27 cellular contexts compared by ENCODE assay signal in the genomic region with DNA sequence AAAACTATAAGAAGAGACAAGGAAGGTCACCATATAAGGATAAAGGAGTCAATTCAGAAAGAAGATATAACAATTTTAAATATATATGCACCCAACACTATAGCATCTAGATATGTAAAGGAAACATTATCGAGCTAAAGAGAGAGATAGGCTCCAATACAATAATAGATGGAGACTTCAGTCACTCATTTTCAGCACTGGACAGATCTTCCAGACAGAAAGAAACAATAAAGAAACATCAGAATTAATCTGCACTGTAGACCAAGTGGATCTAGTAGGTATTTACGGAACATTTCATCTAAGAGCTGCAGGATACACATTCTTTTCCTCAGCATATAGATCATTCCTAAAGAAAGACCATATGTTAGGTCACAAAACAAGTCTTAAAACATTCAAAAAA.
"Had no signal": no experiment of that assay in that cellular context is flagged by ENCODE, and none has a peak within 500 bp of the region (broad histone marks: within the 10 kb centered on the region; RNA-seq: fewer than 3 reads in every experiment).

No MANE protein-coding gene starts in this region.

- FAIRE-seq: pancreas, urothelium cell line had no signal

- H3K36me3 Mint-ChIP-seq: stimulated activated effector memory CD8-positive, alpha-beta T cell treated with anti-CD3 and anti-CD28 coated beads, Interleukin-12 subunit alpha, Interleukin-12 subunit beta, amount 100 ng/mL, for 72 hours; stimulated activated naive B cell treated with anti-CD40 and anti-IgM and Interleukin-4, amounts not matched to agents 10 μg/mL and 1 μg/mL and 100 μg/mL, for 72 hours had no signal

- H3K36me3 ChIP-seq: neutrophil, pancreas, prostate gland, right lobe of liver, sigmoid colon, stomach, thoracic aorta, thyroid gland, tibial nerve, upper lobe of left lung, vagina had no signal

- ATAC-seq: natural killer cell treated with Interleukin-12 subunit alpha and Interleukin-12 subunit beta and Interleukin-15 and Interleukin-18, amount 100 ng/mL, for 72 hours; pancreas; right cardiac atrium; right lobe of liver; stimulated activated effector memory CD8-positive, alpha-beta T cell treated with anti-CD3 and anti-CD28 coated beads, Interleukin-12 subunit alpha, Interleukin-12 subunit beta, amount 100 ng/mL, for 72 hours; stimulated activated naive B cell treated with anti-CD40 and anti-IgM and Interleukin-4, amounts not matched to agents 10 μg/mL and 1 μg/mL and 100 μg/mL, for 72 hours had no signal

- H3K4me1 Mint-ChIP-seq: nephron progenitor cell; stimulated activated effector memory CD8-positive, alpha-beta T cell treated with anti-CD3 and anti-CD28 coated beads, Interleukin-12 subunit alpha, Interleukin-12 subunit beta, amount 100 ng/mL, for 72 hours; stimulated activated naive B cell treated with anti-CD40 and anti-IgM and Interleukin-4, amounts not matched to agents 10 μg/mL and 1 μg/mL and 100 μg/mL, for 72 hours had no signal

- H3K27ac ChIP-seq: neutrophil, pancreas, prostate gland, right lobe of liver, sigmoid colon, stomach, thoracic aorta, thyroid gland, tibial nerve, upper lobe of left lung, vagina had no signal

- H3K27me3 ChIP-seq: neutrophil, pancreas, right lobe of liver, sigmoid colon, stomach, thyroid gland, tibial nerve, upper lobe of left lung, vagina had no signal

- H3K4me3 Mint-ChIP-seq: natural killer cell treated with Interleukin-12 subunit alpha and Interleukin-12 subunit beta and Interleukin-15 and Interleukin-18, amount 100 ng/mL, for 72 hours; nephron progenitor cell; neural crest cell; stimulated activated effector memory CD8-positive, alpha-beta T cell treated with anti-CD3 and anti-CD28 coated beads, Interleukin-12 subunit alpha, Interleukin-12 subunit beta, amount 100 ng/mL, for 72 hours; stimulated activated naive B cell treated with anti-CD40 and anti-IgM and Interleukin-4, amounts not matched to agents 10 μg/mL and 1 μg/mL and 100 μg/mL, for 72 hours; stimulated activated naive CD8-positive, alpha-beta T cell treated with anti-CD3 and anti-CD28 coated beads, Interleukin-15, Interleukin-2, amounts not matched to agents 100 ng/mL and 50 ng/mL, for 24 hours had no signal

- H3K27me3 Mint-ChIP-seq: natural killer cell treated with Interleukin-12 subunit alpha and Interleukin-12 subunit beta and Interleukin-15 and Interleukin-18, amount 100 ng/mL, for 72 hours; stimulated activated naive B cell treated with anti-CD40 and anti-IgM and Interleukin-4, amounts not matched to agents 10 μg/mL and 1 μg/mL and 100 μg/mL, for 72 hours; stimulated activated naive CD8-positive, alpha-beta T cell treated with anti-CD3 and anti-CD28 coated beads, Interleukin-15, Interleukin-2, amounts not matched to agents 100 ng/mL and 50 ng/mL, for 24 hours had no signal

- H3K9me3 ChIP-seq: neutrophil, pancreas, prostate gland, right lobe of liver, thyroid gland, vagina had no signal

- H3K4me1 ChIP-seq: pancreas, prostate gland, right lobe of liver, sigmoid colon, stomach, thyroid gland, tibial nerve, upper lobe of left lung, vagina had no signal

- DNase-seq: nephron progenitor cell; nucleus accumbens; pancreas; right cardiac atrium; right lobe of liver; sigmoid colon; small intestine; stimulated activated CD4-positive, alpha-beta T cell treated with anti-CD3 and anti-CD28 coated beads, Interleukin-15, amount 100 ng/mL, for 24 hours; stimulated activated CD4-positive, alpha-beta T cell treated with anti-CD3 and anti-CD28 coated beads, Interleukin-2, amount 100 ng/mL, for 24 hours; stimulated activated CD4-positive, alpha-beta T cell treated with anti-CD3 and anti-CD28 coated beads, Interleukin-2, amount 100 ng/mL, for 48 hours; stimulated activated CD4-positive, alpha-beta T cell treated with anti-CD3 and anti-CD28 coated beads, Interleukin-4, amount 100 ng/mL, for 24 hours; stimulated activated naive B cell treated with anti-CD40 and anti-IgM and Interleukin-4, amounts not matched to agents 10 μg/mL and 1 μg/mL and 100 μg/mL, for 72 hours; stimulated activated naive CD4-positive, alpha-beta T cell treated with Interleukin-2 at 50 U/mL for 16 hours; stomach; thyroid gland; trophoblast cell; upper lobe of left lung had no signal

- H3K27ac Mint-ChIP-seq: natural killer cell treated with Interleukin-12 subunit alpha and Interleukin-12 subunit beta and Interleukin-15 and Interleukin-18, amount 100 ng/mL, for 72 hours; nephron progenitor cell; stimulated activated effector memory CD8-positive, alpha-beta T cell treated with anti-CD3 and anti-CD28 coated beads, Interleukin-12 subunit alpha, Interleukin-12 subunit beta, amount 100 ng/mL, for 72 hours; stimulated activated naive B cell treated with anti-CD40 and anti-IgM and Interleukin-4, amounts not matched to agents 10 μg/mL and 1 μg/mL and 100 μg/mL, for 72 hours; stimulated activated naive CD8-positive, alpha-beta T cell treated with anti-CD3 and anti-CD28 coated beads, Interleukin-15, Interleukin-2, amounts not matched to agents 100 ng/mL and 50 ng/mL, for 24 hours had no signal

- H3K4me3 ChIP-seq: pancreas, prostate gland, right lobe of liver, sigmoid colon, stomach, thoracic aorta, thyroid gland, tibial nerve, upper lobe of left lung, vagina had no signal
